In genomic region chr2:69164379-69164778, GRCh38 we compare ENCODE assay signal across 11 cellular contexts.
DNase-seq lines count a peak whose midpoint lies in the region; ATAC-seq and TF ChIP-seq lines count a peak whose summit lies in the region.
"Had no signal": no experiment of that assay in that cellular context is flagged by ENCODE, and none has a peak within 500 bp of the region (broad histone marks: within the 10 kb centered on the region; RNA-seq: fewer than 3 reads in every experiment).

No MANE protein-coding gene starts in this region.

- peak overlapping the region; percentile 43 for H3K9ac ChIP-seq in HUES6 (ENCODE audit: low read length)

- H3K9me3 ChIP-seq in HUES6 (ENCODE audit: control insufficient read depth, insufficient read depth, low read depth, low read length) (no peaks in the 10 kb centered on the region), transverse colon (no peaks in the 10 kb centered on the region), right lobe of liver (no peaks in the 10 kb centered on the region)

- H3K4me3 ChIP-seq in HUES6 (ENCODE audit: low read depth, low read length): no peak overlapping the region
- no peak overlapping the region for H3K4me3 ChIP-seq in choroid plexus epithelial cell (ENCODE audit: low read depth, low read length)
- no peak overlapping the region for H3K4me3 ChIP-seq in transverse colon
- no peak overlapping the region for H3K4me3 ChIP-seq in right lobe of liver

- ATAC-seq in HG03521 (IDR thresholded peaks at IDR 0.05; ENCODE audit: unreplicated experiment) (no peak), right lobe of liver (no peak), HG02610 (IDR thresholded peaks at IDR 0.05; ENCODE audit: unreplicated experiment) (no peak), GM19397 (IDR thresholded peaks at IDR 0.05; ENCODE audit: unreplicated experiment) (no peak)
- ATAC-seq: sciatic nerve had no signal

- TF ChIP-seq CTCF in choroid plexus epithelial cell (conservative IDR thresholded peaks at IDR 0.05; ENCODE audit: low read depth, low read length) (no peak), transverse colon (IDR thresholded peaks at IDR 0.05) (no peak), right lobe of liver (IDR thresholded peaks at IDR 0.05) (no peak)

- no peak for TF ChIP-seq EP300 in transverse colon (IDR thresholded peaks at IDR 0.05; ENCODE audit: low read depth)

- H3K36me3 ChIP-seq in HUES6 (ENCODE audit: control insufficient read depth, insufficient read depth, low read length): no peaks in the 10 kb centered on the region; the same call in 1 of the 2 replicates
- no peaks in the 10 kb centered on the region for H3K36me3 ChIP-seq in transverse colon
- H3K36me3 ChIP-seq in right lobe of liver: no peaks in the 10 kb centered on the region

- in situ Hi-C loops in transverse colon (cut with MboI; ENCODE audit: low pct_ligation_motif_present in 1 of 4, low pct_unique_long_range_greater_than_20kb in 1 of 4, low sequenced_read_pairs in 3 of 4): no loop called here

- intact Hi-C loops in transverse colon (cut with DNase I; ENCODE audit: low total_unique reads): no loop called here
- intact Hi-C loops in right lobe of liver (cut with DNase I): no loop called here

- WGBS in transverse colon (ENCODE audit: low coverage in 1 of 2), 2 donors: 58% methylated on average over 3 of the region's 3 CpGs; no CpG with 5 or more reads in 1 of the 2 donors
- WGBS in right lobe of liver (ENCODE audit: insufficient coverage, low coverage, low lambda C conversion rate, missing lambda C conversion rate): 77% methylated on average over 3 of the region's 3 CpGs

- H3K27me3 ChIP-seq in HUES6 (ENCODE audit: control insufficient read depth, insufficient read depth, low read length) (no peaks in the 10 kb centered on the region), transverse colon (no peaks in the 10 kb centered on the region), right lobe of liver (no peaks in the 10 kb centered on the region)

- DNase-seq in choroid plexus epithelial cell (ENCODE audit: low read depth) (peak; percentile 79), kidney glomerular epithelial cell (lab: John Stamatoyannopoulos, UW) (peak; percentile 14), transverse colon (no peak), right lobe of liver (no peak)
- DNase-seq: activated CD8-positive, alpha-beta memory T cell treated with anti-CD3 and anti-CD28 coated beads for 24 hours; central memory CD4-positive, alpha-beta T cell had no signal

- H3K4me1 ChIP-seq in HUES6 (ENCODE audit: control insufficient read depth, insufficient read depth, low read length) (peaks cover 61% of the 10 kb centered on the region), transverse colon (peaks cover 17 to 48% (median 20%) of the 10 kb centered on the region in 4 donors), right lobe of liver (peaks cover 0 to 14% (median 0%) of the 10 kb centered on the region in 4 donors)

- H3K27ac ChIP-seq in HUES6 (ENCODE audit: low read depth, low read length) (peak overlapping the region; percentile 64; the same call in 1 of the 2 replicates), transverse colon (peak overlapping the region; percentile 65 to 75 (median 70)), right lobe of liver (peak overlapping the region in 1 of 3 donors; percentile 33)

- no peak for TF ChIP-seq POLR2A in transverse colon (IDR thresholded peaks at IDR 0.05)
- TF ChIP-seq POLR2A in right lobe of liver (IDR thresholded peaks at IDR 0.05): no peak

Comparison
In these comparisons a context has a peak if more than half of its experiments do, and no peak if none do; other contexts are left out.
1. DNase-seq: peak in choroid plexus epithelial cell (single experiment) and kidney glomerular epithelial cell (single experiment); none in transverse colon (single experiment) and right lobe of liver (0 of 3).